ENCODE assay signal across 9 cellular contexts in genomic region chr5:179836225-179837019, GRCh38. TPM values are rescaled to one million over a fixed set of nuclear protein-coding genes. Genes with fewer than 3 reads are reported as not detected.
A peak's percentile ranks its signal among the peaks of the same experiment; 100 is the strongest.
DNase-seq lines count a peak whose midpoint lies in the region; ATAC-seq and TF ChIP-seq lines count a peak whose summit lies in the region.
"Had no signal": no experiment of that assay in that cellular context is flagged by ENCODE, and none has a peak within 500 bp of the region (broad histone marks: within the 10 kb centered on the region; RNA-seq: fewer than 3 reads in every experiment).

No MANE protein-coding gene starts in this region.

- no peaks in the 10 kb centered on the region for H3K4me1 Mint-ChIP-seq in H9

- H3K56ac ChIP-seq in H9 (ENCODE audit: insufficient read length, low read depth, low read length) = no peak overlapping the region

- H3K4me3 ChIP-seq in AG04450 (ENCODE audit: low read depth, low read length) (no peak overlapping the region), gastroesophageal sphincter (no peak overlapping the region)
- H3K4me3 ChIP-seq: skin epidermis had no signal

- H3K9me3 ChIP-seq in AG04450 (ENCODE audit: control insufficient read depth, insufficient read depth, low read length) (no peaks in the 10 kb centered on the region; the same call in 1 of the 2 replicates), H9 (ENCODE audit: control insufficient read depth, low read depth, low read length) (no peaks in the 10 kb centered on the region), gastroesophageal sphincter (no peaks in the 10 kb centered on the region)

- no CpG with 5 or more reads among the region's 19 CpGs for WGBS in H9 (ENCODE audit: extremely low coverage, insufficient read length, low lambda C conversion rate)
- 44 to 67% methylated on average over 5 to 9 of the region's 19 CpGs for WGBS in gastroesophageal sphincter (ENCODE audit: low coverage in 1 of 2), 2 donors

- no peak overlapping the region for H3K4ac ChIP-seq in H9 (ENCODE audit: low read depth, low read length)

- H4K91ac ChIP-seq in H9 (ENCODE audit: insufficient read length, low read depth, low read length) = no peak overlapping the region

- H3K27ac Mint-ChIP-seq in H9 = peak overlapping the region in 2 of 3 experiments; percentile 4 to 49; a peak in 3 of 7 replicates

- H2BK12ac ChIP-seq in H9 (ENCODE audit: insufficient read length, low read depth, low read length) = no peak overlapping the region

- no peak overlapping the region; the same call in 1 of the 2 replicates for H3K14ac ChIP-seq in H9 (ENCODE audit: insufficient read depth, low read length)

- H4K20me1 ChIP-seq in H9 (ENCODE audit: control insufficient read depth, insufficient read depth, insufficient read length) = no peaks in the 10 kb centered on the region

- H3K23me2 ChIP-seq in H9 (ENCODE audit: insufficient read length, low read depth, low read length, poor library complexity, severe bottlenecking) = no peaks in the 10 kb centered on the region

- peaks cover 54 to 92% (median 84%) of the 10 kb centered on the region in 3 experiments for H3K36me3 Mint-ChIP-seq in H9 (ENCODE audit: insufficient read depth in 1 of 3, low read depth in 3 of 3)

- H3K79me1 ChIP-seq in H9 (ENCODE audit: insufficient read depth, low read depth, low read length, poor library complexity, severe bottlenecking) = no peaks in the 10 kb centered on the region

- TF ChIP-seq EP300 in gastroesophageal sphincter (IDR thresholded peaks at IDR 0.05) = no peak

- H2AFZ ChIP-seq in H9 (ENCODE audit: low read length) = no peak overlapping the region

- peak; percentile 35 for ATAC-seq in gastroesophageal sphincter

- no peak overlapping the region for H2BK20ac ChIP-seq in H9 (ENCODE audit: low read depth, low read length, poor library complexity, severe bottlenecking)

- no peak overlapping the region for H2BK120ac ChIP-seq in H9 (ENCODE audit: low read depth, low read length, poor library complexity, severe bottlenecking)

- peaks cover 5 to 14% of the 10 kb centered on the region in 2 experiments; a peak in 3 of 5 replicates for H3K9me3 Mint-ChIP-seq in H9

- no peak overlapping the region for H3K23ac ChIP-seq in H9 (ENCODE audit: insufficient read length, low read depth, low read length)

- no peak overlapping the region for H4K5ac ChIP-seq in H9 (ENCODE audit: insufficient read length, low read depth, low read length)

- peaks cover 0 to 98% of the 10 kb centered on the region in 2 donors for H3K36me3 ChIP-seq in gastroesophageal sphincter

- H2BK5ac ChIP-seq in H9 (ENCODE audit: insufficient read length, low read length) = no peak overlapping the region

- POLR2A ChIA-PET in AG04450 (lab: Yijun Ruan, JAX) = interaction anchor here (0.9 to 1.8 kb wide), 2 partner anchors 16 to 17 kb away, joined by 3 to 7 read pairs; partner anchors contain the start of gene SQSTM1

- no peak overlapping the region for H4K8ac ChIP-seq in H9 (replicated peaks; ENCODE audit: insufficient read length, low read depth, low read length)

- no peak overlapping the region for H3K4me2 ChIP-seq in H9 (ENCODE audit: insufficient read depth, insufficient read length, low read length)

- CTCF ChIA-PET in AG04450 (lab: Charles Lee) = no interaction called here

- H3K27me3 Mint-ChIP-seq in H9 (ENCODE audit: low read depth) = no peaks in the 10 kb centered on the region; the same call in 1 of the 2 replicates

- no peaks in the 10 kb centered on the region for H3K27me3 ChIP-seq in AG04450 (ENCODE audit: control insufficient read depth, insufficient read depth, low read length)
- H3K27me3 ChIP-seq in H9 (ENCODE audit: insufficient read depth, low read length) = no peaks in the 10 kb centered on the region
- no peaks in the 10 kb centered on the region for H3K27me3 ChIP-seq in gastroesophageal sphincter

- no peak for TF ChIP-seq POLR2A in gastroesophageal sphincter (IDR thresholded peaks at IDR 0.05)

- H3K4me1 ChIP-seq in H9 (ENCODE audit: insufficient read depth, low read length) = no peaks in the 10 kb centered on the region
- H3K4me1 ChIP-seq in gastroesophageal sphincter = peaks cover 0 to 45% (median 3%) of the 10 kb centered on the region in 3 donors

- H3K4me3 Mint-ChIP-seq in H9 = no peak overlapping the region

- no peak overlapping the region for H3K18ac ChIP-seq in H9 (ENCODE audit: insufficient read length, low read depth, low read length)

- H3K79me2 ChIP-seq in H9 (ENCODE audit: insufficient read depth, low read length) = no peaks in the 10 kb centered on the region

- TF ChIP-seq CTCF in AG04450 (IDR thresholded peaks at IDR 0.05; ENCODE audit: low read depth, low read length) (no peak), H9 (conservative IDR thresholded peaks at IDR 0.05) (no peak), gastroesophageal sphincter (IDR thresholded peaks at IDR 0.05) (no peak)

- H3K9ac ChIP-seq in H9 (ENCODE audit: extremely low read depth, insufficient read length, low read length) = no peak overlapping the region

- DNase-seq in AG04450 (ENCODE audit: low read depth, low spot score) (no peak), H9 (no peak), UCSD-AML1 (lab: John Stamatoyannopoulos, UW; ENCODE audit: unreplicated experiment) (no peak), NCI-H2107 treated with DMSO at 0.1 percent for 48 hours (lab: John Stamatoyannopoulos, UW; ENCODE audit: unreplicated experiment) (no peak), NCI-H2196 treated with DMSO at 0.1 percent for 48 hours (lab: John Stamatoyannopoulos, UW; ENCODE audit: unreplicated experiment) (no peak)
- DNase-seq in activated CD4-positive, alpha-beta T cell treated with anti-CD3 and anti-CD28 coated beads, Interleukin-2, amount 50 U/mL, for 24 hours (ENCODE audit: low read depth in 1 of 2, low spot score in 1 of 2) = peak; percentile 24 to 47
- peak; percentile 52 to 64 for DNase-seq in stimulated activated CD4-positive, alpha-beta T cell treated with anti-CD3 and anti-CD28 coated beads, Interleukin-4, amount 100 ng/mL, for 4 hours

- H2BK15ac ChIP-seq in H9 (ENCODE audit: low read depth, low read length) = no peak overlapping the region

- H3K27ac ChIP-seq in AG04450 (ENCODE audit: low read depth, low read length) = peak overlapping the region; percentile 57
- H3K27ac ChIP-seq in H9 (ENCODE audit: insufficient read length, low read depth, low read length) = no peak overlapping the region
- H3K27ac ChIP-seq in gastroesophageal sphincter = peak overlapping the region in 3 of 4 donors; percentile 51 to 57 (median 52)

- no peak overlapping the region for H2AK5ac ChIP-seq in H9 (ENCODE audit: insufficient read length, low read length)

- no peak overlapping the region for H3T11ph ChIP-seq in H9 (ENCODE audit: low read length)

RNA-seq across cellular contexts. Expression of gene SQSTM1, which starts 15.7 kb away (rescaled TPM):
- polyA plus RNA-seq in AG04450 (2011; rRNA removed) = 366 and 589 TPM in 2 replicates
- 215 and 259 TPM in 2 replicates for polyA minus RNA-seq in AG04450 (2011; rRNA and poly(A)+ RNA removed)
- total RNA-seq in H9 (2021) (144 and 147 TPM in 2 replicates), gastroesophageal sphincter (100 to 1,000 TPM; 305 to 485 (median 408) TPM)

RNA-seq across cellular contexts. Expression of gene MRNIP, which starts 22.2 kb away (rescaled TPM):
- polyA plus RNA-seq in AG04450 (2011; rRNA removed) = 14.0 and 16.0 TPM in 2 replicates
- polyA minus RNA-seq in AG04450 (2011; rRNA and poly(A)+ RNA removed) = 9.6 and 12.3 TPM in 2 replicates
- total RNA-seq in H9 (2021) (30.4 and 31.1 TPM in 2 replicates), gastroesophageal sphincter (10 to 100 TPM; 17.9 to 50.6 (median 34.3) TPM)

RNA-seq across cellular contexts. Expression of gene MGAT4B, which starts 29.8 kb away (rescaled TPM):
- polyA plus RNA-seq in AG04450 (2011; rRNA removed) = 102 and 149 TPM in 2 replicates
- polyA minus RNA-seq in AG04450 (2011; rRNA and poly(A)+ RNA removed) = 122 and 152 TPM in 2 replicates
- total RNA-seq in H9 (2021) (140 and 147 TPM in 2 replicates), gastroesophageal sphincter (10 to 100 TPM; 42.5 to 58.5 (median 47.2) TPM)

RNA-seq across cellular contexts. Expression of gene LTC4S, which starts 42.6 kb away (rescaled TPM):
- 0.40 and 0.56 TPM in 2 replicates for polyA plus RNA-seq in AG04450 (2011; rRNA removed)
- polyA minus RNA-seq in AG04450 (2011; rRNA and poly(A)+ RNA removed) = 0.46 TPM in 1 of 2 replicates, not detected in the other
- total RNA-seq in H9 (2021) = 3.7 and 4.5 TPM in 2 replicates
- 1 to 10 TPM in 3 of 4 donors, not detected in 1; 7.5 to 8.8 (median 8.2) TPM for total RNA-seq in gastroesophageal sphincter

Comparison
In these comparisons a context has a peak if more than half of its experiments do, and no peak if none do; other contexts are left out.
1. DNase-seq: peak in activated CD4-positive, alpha-beta T cell treated with anti-CD3 and anti-CD28 coated beads, Interleukin-2, amount 50 U/mL, for 24 hours (2 of 2) and stimulated activated CD4-positive, alpha-beta T cell treated with anti-CD3 and anti-CD28 coated beads, Interleukin-4, amount 100 ng/mL, for 4 hours (2 of 2); none in AG04450 (single experiment), H9 (single experiment), UCSD-AML1 (single experiment), NCI-H2107 treated with DMSO at 0.1 percent for 48 hours (single experiment) and NCI-H2196 treated with DMSO at 0.1 percent for 48 hours (single experiment).